In the genomic region with DNA sequence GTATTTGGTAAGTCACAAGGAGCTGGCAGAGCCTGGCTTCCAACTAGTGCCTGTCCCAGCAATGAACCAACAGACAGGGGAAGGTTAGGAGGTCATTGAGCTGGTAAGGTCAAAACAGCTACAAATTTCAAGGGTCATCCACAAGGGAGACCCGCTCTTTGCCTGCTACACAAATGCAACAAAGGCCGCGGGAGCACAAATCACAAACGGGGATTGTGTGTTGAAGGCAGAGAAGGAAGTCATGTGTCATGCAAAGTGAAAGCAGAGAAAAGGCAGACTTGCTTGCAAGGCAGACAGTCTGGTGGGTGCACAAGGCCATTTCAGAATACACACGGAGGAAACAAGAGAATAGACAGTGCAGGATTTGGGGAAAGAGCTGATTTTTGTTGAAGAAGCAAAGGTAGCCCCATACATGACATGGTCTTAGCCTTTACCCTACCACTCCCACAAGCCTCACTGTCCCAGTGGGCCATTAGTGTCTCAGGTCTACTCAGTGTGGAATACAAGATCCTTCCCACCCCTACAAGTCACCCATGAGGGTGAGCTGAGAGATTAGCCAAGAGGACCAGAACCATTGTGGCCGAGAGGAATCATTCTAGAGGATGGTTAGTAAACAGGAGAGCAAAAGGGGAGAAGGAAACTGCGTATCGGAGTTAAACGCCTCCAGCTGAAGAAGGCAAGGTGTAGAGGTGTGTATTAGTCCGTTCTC, we compare ENCODE assay signal across 12 cellular contexts. TPM values are rescaled to one million over a fixed set of nuclear protein-coding genes. Genes with fewer than 3 reads are reported as not detected.
DNase-seq lines count a peak whose midpoint lies in the region; ATAC-seq, FAIRE-seq and TF ChIP-seq lines count a peak whose summit lies in the region.
"Had no signal": no experiment of that assay in that cellular context is flagged by ENCODE, and none has a peak within 500 bp of the region (broad histone marks: within the 10 kb centered on the region; RNA-seq: fewer than 3 reads in every experiment).

No MANE protein-coding gene starts in this region.

- TF ChIP-seq POLR2A in Peyer's patch (IDR thresholded peaks at IDR 0.05) (no peak), GM12892 (IDR thresholded peaks at IDR 0.05; ENCODE audit: low read depth, low read length) (no peak)

- H2AFZ ChIP-seq in fibroblast of lung (ENCODE audit: low read length): peak overlapping the region; percentile 8
- H2AFZ ChIP-seq in H9 (ENCODE audit: low read length): no peak overlapping the region

- H2AK5ac ChIP-seq in H9 (ENCODE audit: insufficient read length, low read length): no peak overlapping the region

- H4K91ac ChIP-seq in H9 (ENCODE audit: insufficient read length, low read depth, low read length): no peak overlapping the region

- H3K9ac ChIP-seq in fibroblast of lung (ENCODE audit: insufficient read depth, low read length): no peak overlapping the region
- H3K9ac ChIP-seq in H9 (ENCODE audit: extremely low read depth, insufficient read length, low read length): no peak overlapping the region

- no peaks in the 10 kb centered on the region; the same call in 1 of the 2 replicates for H3K27me3 Mint-ChIP-seq in H9 (ENCODE audit: low read depth)

- no peak overlapping the region for H3K23ac ChIP-seq in H9 (ENCODE audit: insufficient read length, low read depth, low read length)

- H3K4me3 ChIP-seq in Peyer's patch (no peak overlapping the region), fibroblast of lung (replicated peaks in 1 of 4; ENCODE audit: control extremely low read depth in 1 of 4, insufficient read depth in 1 of 4, low read depth in 3 of 4, low read length in 4 of 4) (no peak overlapping the region)

- H3K9me3 ChIP-seq in Peyer's patch: no peaks in the 10 kb centered on the region
- H3K9me3 ChIP-seq in fibroblast of lung (ENCODE audit: control insufficient read depth, insufficient read depth, low read depth, low read length): no peaks in the 10 kb centered on the region
- no peaks in the 10 kb centered on the region for H3K9me3 ChIP-seq in H9 (ENCODE audit: control insufficient read depth, low read depth, low read length)

- TF ChIP-seq CTCF in Peyer's patch (IDR thresholded peaks at IDR 0.05) (no peak), fibroblast of lung (conservative IDR thresholded peaks at IDR 0.05 in 1 of 2, IDR thresholded peaks at IDR 0.05 in 1 of 2; ENCODE audit: low read depth in 1 of 2, low read length in 2 of 2) (no peak), H9 (conservative IDR thresholded peaks at IDR 0.05) (no peak)

- H3K4me1 ChIP-seq in Peyer's patch (peaks cover 0 to 8% (median 2%) of the 10 kb centered on the region in 4 donors), fibroblast of lung (ENCODE audit: control insufficient read depth, extremely low read depth, insufficient read depth, low read length) (no peaks in the 10 kb centered on the region), H9 (ENCODE audit: insufficient read depth, low read length) (no peaks in the 10 kb centered on the region; the same call in 1 of the 2 replicates)

- FAIRE-seq in GM12892 (lab: Jason Lieb, UNC): no peak

- H3K4me1 Mint-ChIP-seq in H9: peaks cover 16 to 21% of the 10 kb centered on the region in 2 experiments
- H3K4me1 Mint-ChIP-seq: nephron had no signal

- H3K23me2 ChIP-seq in H9 (ENCODE audit: insufficient read length, low read depth, low read length, poor library complexity, severe bottlenecking): no peaks in the 10 kb centered on the region

- peaks cover 2 to 7% (median 4%) of the 10 kb centered on the region in 3 experiments; a peak in 3 of 7 replicates for H3K36me3 Mint-ChIP-seq in H9 (ENCODE audit: insufficient read depth in 1 of 3, low read depth in 3 of 3)

- no peaks in the 10 kb centered on the region for H3K79me1 ChIP-seq in H9 (ENCODE audit: insufficient read depth, low read depth, low read length, poor library complexity, severe bottlenecking)

- no peak overlapping the region for H2BK5ac ChIP-seq in H9 (ENCODE audit: insufficient read length, low read length)

- H3T11ph ChIP-seq in H9 (ENCODE audit: low read length): no peak overlapping the region

- H3K4me2 ChIP-seq in fibroblast of lung (ENCODE audit: extremely low read depth, insufficient read depth, low read length) (no peak overlapping the region), H9 (ENCODE audit: insufficient read depth, insufficient read length, low read length) (no peak overlapping the region)

- H3K18ac ChIP-seq in H9 (ENCODE audit: insufficient read length, low read depth, low read length): no peak overlapping the region

- H2BK120ac ChIP-seq in H9 (ENCODE audit: low read depth, low read length, poor library complexity, severe bottlenecking): no peak overlapping the region

- no peak overlapping the region for H4K8ac ChIP-seq in H9 (replicated peaks; ENCODE audit: insufficient read length, low read depth, low read length)

- peaks cover 0 to 8% of the 10 kb centered on the region in 2 experiments; a peak in 3 of 5 replicates for H3K9me3 Mint-ChIP-seq in H9

- H3K4me3 Mint-ChIP-seq in H9: no peak overlapping the region
- H3K4me3 Mint-ChIP-seq: nephron had no signal

- H2BK20ac ChIP-seq in H9 (ENCODE audit: low read depth, low read length, poor library complexity, severe bottlenecking): no peak overlapping the region

- DNase-seq in Peyer's patch: peak in 1 of 3 donors; percentile 36
- peak; percentile 64 for DNase-seq in activated CD8-positive, alpha-beta memory T cell treated with anti-CD3 and anti-CD28 coated beads, Interleukin-2, amount 50 U/mL, for 48 hours
- no peak for DNase-seq in fibroblast of lung (ENCODE audit: low read depth in 2 of 2)
- peak; percentile 25 for DNase-seq in stimulated activated CD4-positive, alpha-beta T cell treated with anti-CD3 and anti-CD28 coated beads, Interleukin-1b, Interleukin-23, amount 100 ng/mL, for 48 hours
- no peak for DNase-seq in GM12892 (ENCODE audit: insufficient read length)
- no peak for DNase-seq in H9
- DNase-seq: DMS79, hippocampal formation, NCI-H1048 had no signal

- H3K27ac ChIP-seq in Peyer's patch: peak overlapping the region in 3 of 4 donors; percentile 18 to 37 (median 35)
- no peak overlapping the region for H3K27ac ChIP-seq in fibroblast of lung (ENCODE audit: insufficient read depth, low read length)
- no peak overlapping the region for H3K27ac ChIP-seq in H9 (ENCODE audit: insufficient read length, low read depth, low read length)

- H3K56ac ChIP-seq in H9 (ENCODE audit: insufficient read length, low read depth, low read length): no peak overlapping the region

- no peaks in the 10 kb centered on the region for H4K20me1 ChIP-seq in fibroblast of lung (ENCODE audit: control insufficient read depth, extremely low read depth, insufficient read depth, low read length)
- H4K20me1 ChIP-seq in H9 (ENCODE audit: control insufficient read depth, insufficient read depth, insufficient read length): no peaks in the 10 kb centered on the region

- H4K5ac ChIP-seq in H9 (ENCODE audit: insufficient read length, low read depth, low read length): no peak overlapping the region

- H3K79me2 ChIP-seq in fibroblast of lung (ENCODE audit: control insufficient read depth, insufficient read depth, low read length) (no peaks in the 10 kb centered on the region), H9 (ENCODE audit: insufficient read depth, low read length) (no peaks in the 10 kb centered on the region)

- no peak overlapping the region for H2BK12ac ChIP-seq in H9 (ENCODE audit: insufficient read length, low read depth, low read length)

- H3K27me3 ChIP-seq in Peyer's patch (no peaks in the 10 kb centered on the region), fibroblast of lung (ENCODE audit: control insufficient read depth, insufficient read depth, low read length) (no peaks in the 10 kb centered on the region), H9 (ENCODE audit: insufficient read depth, low read length) (no peaks in the 10 kb centered on the region)

- WGBS in H9 (ENCODE audit: extremely low coverage, insufficient read length, low lambda C conversion rate): no CpG with 5 or more reads among the region's 10 CpGs

- H2BK15ac ChIP-seq in H9 (ENCODE audit: low read depth, low read length): no peak overlapping the region

- no peak for ATAC-seq in GM21619 (IDR thresholded peaks at IDR 0.05; ENCODE audit: unreplicated experiment)
- ATAC-seq in GM18502 (IDR thresholded peaks at IDR 0.05; ENCODE audit: poor library complexity, unreplicated experiment): no peak

- H3K36me3 ChIP-seq in Peyer's patch (no peaks in the 10 kb centered on the region), fibroblast of lung (ENCODE audit: control insufficient read depth, insufficient read depth, low read length) (no peaks in the 10 kb centered on the region)

- H3K14ac ChIP-seq in H9 (ENCODE audit: insufficient read depth, low read length): no peak overlapping the region; the same call in 1 of the 2 replicates

- H3K27ac Mint-ChIP-seq in H9: peak overlapping the region in 1 of 3 experiments; percentile 55; a peak in 2 of 7 replicates
- H3K27ac Mint-ChIP-seq: nephron had no signal

- no peak overlapping the region for H3K4ac ChIP-seq in H9 (ENCODE audit: low read depth, low read length)

RNA-seq across cellular contexts. Expression of a gene that starts 18.1 kb away (rescaled TPM):
- total RNA-seq in Peyer's patch (100 to 1,000 TPM in 1 of 4 donors, 10 to 100 TPM in 3; 26.4 to 195 (median 77.5) TPM), fibroblast of lung (29.5 and 47.2 TPM in 2 replicates), H9 (2021) (53.1 and 59.6 TPM in 2 replicates)
- 25.9 and 34.2 TPM in 2 replicates for polyA plus RNA-seq in fibroblast of lung
- 28.8 and 29.1 TPM in 2 replicates for polyA plus RNA-seq in fibroblast of lung (2012)
- 21.9 and 23.0 TPM in 2 replicates for polyA minus RNA-seq in fibroblast of lung (ENCODE audit: low replicate concordance)
- polyA plus RNA-seq in GM12892 (2012; ENCODE audit: missing spikeins): 11.6 TPM

Comparison
In these comparisons a context has a peak if more than half of its experiments do, and no peak if none do; other contexts are left out.
1. DNase-seq: peak in activated CD8-positive, alpha-beta memory T cell treated with anti-CD3 and anti-CD28 coated beads, Interleukin-2, amount 50 U/mL, for 48 hours (single experiment) and stimulated activated CD4-positive, alpha-beta T cell treated with anti-CD3 and anti-CD28 coated beads, Interleukin-1b, Interleukin-23, amount 100 ng/mL, for 48 hours (single experiment); none in fibroblast of lung (0 of 2), GM12892 (single experiment) and H9 (single experiment).
2. H3K27ac ChIP-seq: peak in Peyer's patch (3 of 4); none in fibroblast of lung (single experiment) and H9 (single experiment).